In the genomic region with DNA sequence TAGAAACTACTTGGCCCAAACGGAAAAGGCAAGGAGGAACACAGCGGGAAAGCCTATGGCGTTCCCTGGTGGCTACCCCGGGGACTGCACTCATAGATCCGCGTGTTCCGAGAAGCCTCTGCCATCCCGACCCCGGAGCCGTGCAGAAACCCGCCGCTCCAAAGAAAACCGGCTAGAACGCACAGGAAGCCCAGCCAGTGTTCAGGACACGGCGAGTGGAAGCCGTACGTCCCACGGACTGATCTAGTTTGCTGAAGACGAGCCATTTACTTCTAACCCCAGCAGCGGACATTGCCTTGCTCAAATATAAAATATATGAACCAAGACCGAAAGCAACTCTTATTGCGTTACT, we compare ENCODE assay signal across 8 cellular contexts.
DNase-seq lines count a peak whose midpoint lies in the region; ATAC-seq and TF ChIP-seq lines count a peak whose summit lies in the region.
"Not testable (repeated sequence)": the region's sequence is repeated elsewhere in the genome, so short reads cannot be mapped to it uniquely, and the experiment has no call there.

No MANE protein-coding gene starts in this region.

- intact Hi-C loops in MCF 10A (cut with micrococcal nuclease) = not testable (repeated sequence)

- H3K36me3 ChIP-seq in skeletal muscle tissue (ENCODE audit: control insufficient read depth in 3 of 3, insufficient read depth in 3 of 3, low read length in 3 of 3); tibial nerve: not testable (repeated sequence)

- not testable (repeated sequence) for BruUV-seq in MCF 10A (replicated peaks; lab: Mats Ljungman, UMichigan)

- not testable (repeated sequence) for H3K27ac Mint-ChIP-seq in MCF 10A (ENCODE audit: low read depth, unreplicated experiment)

- peak overlapping the region in 1 of 3 donors; percentile 45 for H3K9ac ChIP-seq in skeletal muscle tissue (ENCODE audit: low read depth in 1 of 3, low read length in 3 of 3)

- not testable (repeated sequence) for H3K27me3 ChIP-seq in foreskin keratinocyte; skeletal muscle tissue (ENCODE audit: control insufficient read depth in 3 of 3, insufficient read depth in 3 of 3, low read length in 3 of 3); tibial nerve

- 0% methylated on average over 12 of the region's 23 CpGs; no CpG with 5 or more reads in 1 of the 2 donors for WGBS in tibial nerve, 2 donors

- DNase-seq in DMS153 treated with DMSO at 0.1 percent for 48 hours (lab: John Stamatoyannopoulos, UW; ENCODE audit: unreplicated experiment) = peak; percentile 8
- peak; percentile 1 for DNase-seq in NCI-H226
- peak in 2 of 3 experiments; percentile 5 to 45 for DNase-seq in activated CD8-positive, alpha-beta memory T cell treated with anti-CD3 and anti-CD28 coated beads for 48 hours (ENCODE audit: low read depth in 2 of 3, low spot score in 2 of 3)
- DNase-seq in MCF 10A (ENCODE audit: unreplicated experiment) = peak; percentile 11
- DNase-seq in foreskin keratinocyte; tibial nerve (ENCODE audit: low spot score in 2 of 2): not testable (repeated sequence)
- peak; percentile 4 for DNase-seq in medulla oblongata (ENCODE audit: extremely low spot score)

- peak overlapping the region; percentile 40 to 60 (median 54) for H3K4me3 ChIP-seq in skeletal muscle tissue (ENCODE audit: low read length in 3 of 3)
- peak overlapping the region; percentile 21 to 47 (median 38) for H3K4me3 ChIP-seq in tibial nerve

- not testable (repeated sequence) for H3K36me3 Mint-ChIP-seq in MCF 10A (ENCODE audit: insufficient read depth, unreplicated experiment)

- H3K9me3 ChIP-seq in skeletal muscle tissue (ENCODE audit: control insufficient read depth in 3 of 3, low read length in 3 of 3); tibial nerve: not testable (repeated sequence)

- POLR2A ChIA-PET in MCF 10A (lab: Yijun Ruan, JAX) = not testable (repeated sequence)

- CTCF ChIA-PET in MCF 10A (lab: Yijun Ruan, JAX) = not testable (repeated sequence)

- not testable (repeated sequence) for H3K27me3 Mint-ChIP-seq in MCF 10A (ENCODE audit: insufficient read depth, unreplicated experiment)

- TF ChIP-seq EP300 in tibial nerve (IDR thresholded peaks at IDR 0.05) = not testable (repeated sequence)

- H3K4me1 ChIP-seq in foreskin keratinocyte; skeletal muscle tissue (ENCODE audit: control insufficient read depth in 3 of 3, insufficient read depth in 3 of 3, low read length in 3 of 3); tibial nerve: not testable (repeated sequence)

- not testable (repeated sequence) for TF ChIP-seq POLR2A in tibial nerve (IDR thresholded peaks at IDR 0.05)

- not testable (repeated sequence) for H3K27ac ChIP-seq in foreskin keratinocyte; skeletal muscle tissue (ENCODE audit: low read depth, low read length); tibial nerve

- ATAC-seq in foreskin keratinocyte = not testable (repeated sequence)

- not testable (repeated sequence) for H3K9me3 Mint-ChIP-seq in MCF 10A (ENCODE audit: unreplicated experiment)

- TF ChIP-seq CTCF in MCF 10A (IDR thresholded peaks at IDR 0.05; ENCODE audit: unreplicated experiment) (peak; percentile 23), foreskin keratinocyte (conservative IDR thresholded peaks at IDR 0.05) (peak; percentile 6), tibial nerve (IDR thresholded peaks at IDR 0.05) (peak in 1 of 5 experiments; percentile 24)

- not testable (repeated sequence) for H3K4me1 Mint-ChIP-seq in MCF 10A (ENCODE audit: insufficient read depth, unreplicated experiment)

- peak overlapping the region; percentile 48 for H3K4me3 Mint-ChIP-seq in MCF 10A (ENCODE audit: unreplicated experiment)
